1 cellular context compared by ENCODE assay signal in genomic region chr22:46551321-46551720, GRCh38.
TF ChIP-seq lines count a peak whose summit lies in the region.

No MANE protein-coding gene starts in this region.

TF ChIP-seq in H1, 55 proteins besides CTCF, POLR2A, EP300 and RAD21 (continued from another document):
- TF ChIP-seq JUN (IDR thresholded peaks at IDR 0.05; ENCODE audit: low read depth, low read length) (no peak), SRF (IDR thresholded peaks at IDR 0.05; ENCODE audit: low read depth, low read length) (no peak), CHD2 (IDR thresholded peaks at IDR 0.05; ENCODE audit: low read length) (no peak), KDM5A (IDR thresholded peaks at IDR 0.05; ENCODE audit: low read length) (no peak), CTBP2 (IDR thresholded peaks at IDR 0.05; ENCODE audit: borderline replicate concordance, insufficient read depth, insufficient read length, low read length) (no peak), HDAC2 (IDR thresholded peaks at IDR 0.05; ENCODE audit: borderline replicate concordance in 1 of 2, low read depth in 2 of 2, low read length in 2 of 2) (no peak)
TF ChIP-seq in H1: peak in this region for 0.
